Comparison of ENCODE assay signal across 16 cellular contexts in genomic region chr18:77092104-77093066, GRCh38. TPM values are rescaled to one million over a fixed set of nuclear protein-coding genes. Genes with fewer than 3 reads are reported as not detected.
A peak's percentile ranks its signal among the peaks of the same experiment; 100 is the strongest.
DNase-seq lines count a peak whose midpoint lies in the region; ATAC-seq and TF ChIP-seq lines count a peak whose summit lies in the region.
"Had no signal": no experiment of that assay in that cellular context is flagged by ENCODE, and none has a peak within 500 bp of the region (broad histone marks: within the 10 kb centered on the region; RNA-seq: fewer than 3 reads in every experiment).

No MANE protein-coding gene starts in this region.

- H3K36me3 Mint-ChIP-seq in activated CD4-positive, alpha-beta T cell treated with anti-CD3 and anti-CD28 coated beads, Interleukin-2, amount 10 ng/mL, durations not matched to agents 24 days and 14 days (ENCODE audit: low read depth) = peaks cover 58% of the 10 kb centered on the region
- H3K36me3 Mint-ChIP-seq in H9 (ENCODE audit: insufficient read depth in 1 of 3, low read depth in 3 of 3) = no peaks in the 10 kb centered on the region

- intact Hi-C loops in activated CD4-positive, alpha-beta T cell treated with anti-CD3 and anti-CD28 coated beads, Interleukin-2, amount 10 ng/mL, durations not matched to agents 24 days and 14 days (cut with micrococcal nuclease) = no loop called here
- intact Hi-C loops in dorsolateral prefrontal cortex (cut with DNase I) (no loop called here), psoas muscle (cut with DNase I) (no loop called here), adrenal gland (cut with DNase I) (no loop called here)

- H2BK15ac ChIP-seq in H9 (ENCODE audit: low read depth, low read length) = no peak overlapping the region

- DNase-seq in activated CD4-positive, alpha-beta T cell treated with anti-CD3 and anti-CD28 coated beads, Interleukin-2, amount 10 ng/mL, durations not matched to agents 24 days and 14 days = no peak
- DNase-seq in activated CD4-positive, alpha-beta T cell treated with anti-CD3 and anti-CD28 coated beads for 1 hour = no peak
- DNase-seq in H9 (no peak), dorsolateral prefrontal cortex (peak in 1 of 10 donors; percentile 50), psoas muscle (peak; percentile 69 to 87), globus pallidus (ENCODE audit: low spot score) (no peak), adrenal gland (no peak)
- DNase-seq: lower lobe of right lung; NCI-H526; PC-9; stimulated activated CD4-positive, alpha-beta T cell treated with anti-CD3 and anti-CD28 coated beads, Interleukin-4, amount 100 ng/mL, for 4 hours; transverse colon had no signal

- H4K8ac ChIP-seq in H9 (replicated peaks; ENCODE audit: insufficient read length, low read depth, low read length) = no peak overlapping the region

- no peak overlapping the region for H2BK12ac ChIP-seq in H9 (ENCODE audit: insufficient read length, low read depth, low read length)

- ATAC-seq in psoas muscle = peak; percentile 63 to 76 (median 75)
- ATAC-seq in GM21390 (IDR thresholded peaks at IDR 0.05; ENCODE audit: unreplicated experiment) = no peak
- ATAC-seq: HCT116, lower lobe of right lung had no signal

- H3K23ac ChIP-seq in H9 (ENCODE audit: insufficient read length, low read depth, low read length) = no peak overlapping the region

- H3K27ac Mint-ChIP-seq in activated CD4-positive, alpha-beta T cell treated with anti-CD3 and anti-CD28 coated beads, Interleukin-2, amount 10 ng/mL, durations not matched to agents 24 days and 14 days = peak overlapping the region; percentile 80
- H3K27ac Mint-ChIP-seq in H9 = peak overlapping the region in 2 of 3 experiments; percentile 38 to 87; a peak in 3 of 7 replicates

- H3K4me3 ChIP-seq in dorsolateral prefrontal cortex (peak overlapping the region in 31 of 59 donors; percentile 0 to 51 (median 20)), psoas muscle (peak overlapping the region; percentile 16), adrenal gland (no peak overlapping the region)
- H3K4me3 ChIP-seq: lower lobe of right lung, PC-9, transverse colon had no signal

- no peak overlapping the region for H4K5ac ChIP-seq in H9 (ENCODE audit: insufficient read length, low read depth, low read length)

- H3K18ac ChIP-seq in H9 (ENCODE audit: insufficient read length, low read depth, low read length) = no peak overlapping the region

- H3K23me2 ChIP-seq in H9 (ENCODE audit: insufficient read length, low read depth, low read length, poor library complexity, severe bottlenecking) = peaks cover under 1% of the 10 kb centered on the region

- no peak overlapping the region for H2AK5ac ChIP-seq in H9 (ENCODE audit: insufficient read length, low read length)

- H2BK5ac ChIP-seq in H9 (ENCODE audit: insufficient read length, low read length) = no peak overlapping the region

- peaks cover 45% of the 10 kb centered on the region for H3K4me1 Mint-ChIP-seq in activated CD4-positive, alpha-beta T cell treated with anti-CD3 and anti-CD28 coated beads, Interleukin-2, amount 10 ng/mL, durations not matched to agents 24 days and 14 days
- peaks cover 29 to 42% of the 10 kb centered on the region in 2 experiments for H3K4me1 Mint-ChIP-seq in H9

- H3K27me3 ChIP-seq in H9 (ENCODE audit: insufficient read depth, low read length) (no peaks in the 10 kb centered on the region), dorsolateral prefrontal cortex (no peaks in the 10 kb centered on the region), psoas muscle (ENCODE audit: insufficient read depth in 3 of 3, low read length in 2 of 3) (no peaks in the 10 kb centered on the region), adrenal gland (no peaks in the 10 kb centered on the region)
- H3K27me3 ChIP-seq: transverse colon had no signal

- H3K36me3 ChIP-seq in psoas muscle (ENCODE audit: insufficient read depth in 1 of 2, low read depth in 1 of 2) (peaks cover 0 to 9% of the 10 kb centered on the region in 2 donors), adrenal gland (replicated peaks in 1 of 2) (no peaks in the 10 kb centered on the region)
- H3K36me3 ChIP-seq: transverse colon had no signal

- no peak overlapping the region for H3K4me3 Mint-ChIP-seq in activated CD4-positive, alpha-beta T cell treated with anti-CD3 and anti-CD28 coated beads, Interleukin-2, amount 10 ng/mL, durations not matched to agents 24 days and 14 days
- H3K4me3 Mint-ChIP-seq in H9 = peak overlapping the region in 1 of 2 experiments; percentile 33; a peak in 1 of 5 replicates
- H3K4me3 Mint-ChIP-seq: neural crest cell had no signal

- no peak overlapping the region for H3K9ac ChIP-seq in H9 (ENCODE audit: extremely low read depth, insufficient read length, low read length)

- H3T11ph ChIP-seq in H9 (ENCODE audit: low read length) = no peak overlapping the region

- no peak overlapping the region for H4K91ac ChIP-seq in H9 (ENCODE audit: insufficient read length, low read depth, low read length)

- H3K9me3 ChIP-seq in H9 (ENCODE audit: control insufficient read depth, low read depth, low read length) (no peaks in the 10 kb centered on the region), psoas muscle (no peaks in the 10 kb centered on the region), adrenal gland (replicated peaks in 1 of 3) (no peaks in the 10 kb centered on the region)
- H3K9me3 ChIP-seq: lower lobe of right lung, transverse colon had no signal

- no peaks in the 10 kb centered on the region for H3K79me2 ChIP-seq in H9 (ENCODE audit: insufficient read depth, low read length)

- H4K20me1 ChIP-seq in H9 (ENCODE audit: control insufficient read depth, insufficient read depth, insufficient read length) = no peaks in the 10 kb centered on the region

- H3K4ac ChIP-seq in H9 (ENCODE audit: low read depth, low read length) = no peak overlapping the region

- H2BK120ac ChIP-seq in H9 (ENCODE audit: low read depth, low read length, poor library complexity, severe bottlenecking) = no peak overlapping the region

- no peak overlapping the region for H2BK20ac ChIP-seq in H9 (ENCODE audit: low read depth, low read length, poor library complexity, severe bottlenecking)

- H3K56ac ChIP-seq in H9 (ENCODE audit: insufficient read length, low read depth, low read length) = no peak overlapping the region

- H3K27ac ChIP-seq in H9 (ENCODE audit: insufficient read length, low read depth, low read length) (no peak overlapping the region), dorsolateral prefrontal cortex (peak overlapping the region in 4 of 59 donors; percentile 12 to 57 (median 38)), psoas muscle (peak overlapping the region; percentile 88), adrenal gland (no peak overlapping the region)
- H3K27ac ChIP-seq: lower lobe of right lung, PC-9, transverse colon had no signal

- no peak overlapping the region for H2AFZ ChIP-seq in H9 (ENCODE audit: low read length)
- H2AFZ ChIP-seq: PC-9 had no signal

- H3K27me3 Mint-ChIP-seq in activated CD4-positive, alpha-beta T cell treated with anti-CD3 and anti-CD28 coated beads, Interleukin-2, amount 10 ng/mL, durations not matched to agents 24 days and 14 days = no peaks in the 10 kb centered on the region
- H3K27me3 Mint-ChIP-seq in H9 (ENCODE audit: low read depth) = peaks cover 1% of the 10 kb centered on the region; the same call in 1 of the 2 replicates

- no peak overlapping the region for H3K4me2 ChIP-seq in H9 (ENCODE audit: insufficient read depth, insufficient read length, low read length)
- H3K4me2 ChIP-seq: PC-9 had no signal

- no peak for TF ChIP-seq CTCF in H9 (conservative IDR thresholded peaks at IDR 0.05)
- no peak for TF ChIP-seq CTCF in dorsolateral prefrontal cortex (IDR thresholded peaks at IDR 0.05 in 54 of 56, conservative IDR thresholded peaks at IDR 0.05 in 2 of 56; ENCODE audit: low read depth in 1 of 56, partially characterized antibody in 56 of 56)
- TF ChIP-seq CTCF in psoas muscle (IDR thresholded peaks at IDR 0.05) = no peak
- TF ChIP-seq CTCF in adrenal gland (IDR thresholded peaks at IDR 0.05) = no peak

- WGBS in H9 (ENCODE audit: extremely low coverage, insufficient read length, low lambda C conversion rate) = no CpG with 5 or more reads among the region's 48 CpGs
- 49 to 68% (median 55%) methylated on average over 48 of the region's 48 CpGs for WGBS in psoas muscle, 3 donors
- WGBS in adrenal gland, 4 donors = 87 to 91% (median 88%) methylated on average over 45 to 48 of the region's 48 CpGs

- H3K79me1 ChIP-seq in H9 (ENCODE audit: insufficient read depth, low read depth, low read length, poor library complexity, severe bottlenecking) = no peaks in the 10 kb centered on the region

- no peak overlapping the region; the same call in 1 of the 2 replicates for H3K14ac ChIP-seq in H9 (ENCODE audit: insufficient read depth, low read length)

- TF ChIP-seq POLR2A in adrenal gland (IDR thresholded peaks at IDR 0.05) = no peak

- H3K4me1 ChIP-seq in H9 (ENCODE audit: insufficient read depth, low read length) (peaks cover 5% of the 10 kb centered on the region; the same call in 1 of the 2 replicates), psoas muscle (peaks cover 62% of the 10 kb centered on the region), adrenal gland (replicated peaks in 1 of 2) (peaks cover 0 to 3% of the 10 kb centered on the region in 2 donors)

- H3K9me3 Mint-ChIP-seq in activated CD4-positive, alpha-beta T cell treated with anti-CD3 and anti-CD28 coated beads, Interleukin-2, amount 10 ng/mL, durations not matched to agents 24 days and 14 days = no peaks in the 10 kb centered on the region
- H3K9me3 Mint-ChIP-seq in H9 = no peaks in the 10 kb centered on the region
- H3K9me3 Mint-ChIP-seq: neural crest cell had no signal

RNA-seq across cellular contexts. Expression of gene MBP, which starts 40.2 kb away (rescaled TPM):
- total RNA-seq in activated CD4-positive, alpha-beta T cell treated with anti-CD3 and anti-CD28 coated beads, Interleukin-2, amount 10 ng/mL, durations not matched to agents 24 days and 14 days = 60.2 and 63.1 TPM in 2 replicates
- total RNA-seq in H9 (2021) (5.2 and 8.6 TPM in 2 replicates), dorsolateral prefrontal cortex (over 10,000 TPM in 20 of 120 experiments, 1,000 to 10,000 TPM in 99, 100 to 1,000 TPM in 1; 632 to 18,605 (median 5,065) TPM), psoas muscle (10 to 100 TPM; 51.6 to 88.2 (median 78.6) TPM), adrenal gland (10 to 100 TPM; 11.2 to 23.7 (median 16.0) TPM)
- polyA plus RNA-seq in psoas muscle (10 to 100 TPM; 16.4 to 43.9 (median 40.8) TPM), adrenal gland (1 to 10 TPM; 3.5 to 7.6 (median 6.2) TPM)
- total RNA-seq: A673 had no signal

Comparison
In these comparisons a context has a peak if more than half of its experiments do, and no peak if none do; other contexts are left out.
1. DNase-seq: peak in psoas muscle (2 of 2); none in activated CD4-positive, alpha-beta T cell treated with anti-CD3 and anti-CD28 coated beads, Interleukin-2, amount 10 ng/mL, durations not matched to agents 24 days and 14 days (single experiment), activated CD4-positive, alpha-beta T cell treated with anti-CD3 and anti-CD28 coated beads for 1 hour (single experiment), H9 (single experiment), globus pallidus (single experiment) and adrenal gland (0 of 7).
2. H3K4me3 ChIP-seq: peak in dorsolateral prefrontal cortex (31 of 59) and psoas muscle (single experiment); none in adrenal gland (0 of 4).